Comparison of ENCODE assay signal across 17 cellular contexts in genomic region chr16:68764866-68765265, GRCh38. TPM values are rescaled to one million over a fixed set of nuclear protein-coding genes. Genes with fewer than 3 reads are reported as not detected.
DNase-seq lines count a peak whose midpoint lies in the region; ATAC-seq and TF ChIP-seq lines count a peak whose summit lies in the region.
"Had no signal": no experiment of that assay in that cellular context is flagged by ENCODE, and none has a peak within 500 bp of the region (broad histone marks: within the 10 kb centered on the region; RNA-seq: fewer than 3 reads in every experiment).

No MANE protein-coding gene starts in this region.

- intact Hi-C loops in esophagus muscularis mucosa (cut with DNase I) = no loop called here

- no peaks in the 10 kb centered on the region for H3K27me3 ChIP-seq in OCI-LY3 (ENCODE audit: low read depth, low read length)
- peaks cover 0 to 18% (median 0%) of the 10 kb centered on the region in 4 donors for H3K27me3 ChIP-seq in esophagus muscularis mucosa
- H3K27me3 ChIP-seq: ascending aorta, uterus had no signal

- peaks cover 2% of the 10 kb centered on the region for H3K27me3 Mint-ChIP-seq in activated naive CD8-positive, alpha-beta T cell
- peaks cover 5% of the 10 kb centered on the region for H3K27me3 Mint-ChIP-seq in activated naive CD8-positive, alpha-beta T cell treated with anti-CD3 and anti-CD28 coated beads for 36 hours
- H3K27me3 Mint-ChIP-seq in brain = peaks cover 2% of the 10 kb centered on the region

- 74% methylated on average over 8 of the region's 8 CpGs for WGBS in esophagus muscularis mucosa

- no peaks in the 10 kb centered on the region; the same call in 1 of the 2 replicates for H3K79me2 ChIP-seq in OCI-LY3 (ENCODE audit: low read length)

- H3K36me3 Mint-ChIP-seq in activated naive CD8-positive, alpha-beta T cell = no peaks in the 10 kb centered on the region
- H3K36me3 Mint-ChIP-seq in activated naive CD8-positive, alpha-beta T cell treated with anti-CD3 and anti-CD28 coated beads for 36 hours = no peaks in the 10 kb centered on the region
- H3K36me3 Mint-ChIP-seq in brain = no peaks in the 10 kb centered on the region
- peaks cover 4% of the 10 kb centered on the region for H3K36me3 Mint-ChIP-seq in stimulated activated effector memory CD8-positive, alpha-beta T cell treated with anti-CD3 and anti-CD28 coated beads, Interleukin-12 subunit alpha, Interleukin-12 subunit beta, amount 100 ng/mL, for 72 hours

- TF ChIP-seq EP300 in esophagus muscularis mucosa (IDR thresholded peaks at IDR 0.05) = no peak

- peak overlapping the region; percentile 75 for H3K9ac ChIP-seq in OCI-LY3 (ENCODE audit: low read length)

- DNase-seq in activated naive CD8-positive, alpha-beta T cell treated with anti-CD3 and anti-CD28 coated beads for 36 hours = no peak
- no peak for DNase-seq in stimulated activated effector memory CD8-positive, alpha-beta T cell treated with anti-CD3 and anti-CD28 coated beads, Interleukin-12 subunit alpha, Interleukin-12 subunit beta, amount 100 ng/mL, for 72 hours (ENCODE audit: low spot score in 2 of 2)
- DNase-seq in esophagus muscularis mucosa (ENCODE audit: extremely low spot score) (no peak), foreskin melanocyte (no peak), kidney glomerular epithelial cell (lab: John Stamatoyannopoulos, UW) (no peak)
- DNase-seq: effector CD4-positive, alpha-beta T cell; foreskin fibroblast; NCI-H1105; NCI-H510A treated with DMSO at 0.1 percent for 48 hours; uterus had no signal

- peak overlapping the region; percentile 90 for H3K4me2 ChIP-seq in OCI-LY3 (ENCODE audit: low read length)
- H3K4me2 ChIP-seq: smooth muscle cell had no signal

- H3K9me3 Mint-ChIP-seq in activated naive CD8-positive, alpha-beta T cell (ENCODE audit: low read depth) = no peaks in the 10 kb centered on the region
- no peaks in the 10 kb centered on the region for H3K9me3 Mint-ChIP-seq in activated naive CD8-positive, alpha-beta T cell treated with anti-CD3 and anti-CD28 coated beads for 36 hours
- H3K9me3 Mint-ChIP-seq in brain = no peaks in the 10 kb centered on the region
- no peaks in the 10 kb centered on the region for H3K9me3 Mint-ChIP-seq in stimulated activated effector memory CD8-positive, alpha-beta T cell treated with anti-CD3 and anti-CD28 coated beads, Interleukin-12 subunit alpha, Interleukin-12 subunit beta, amount 100 ng/mL, for 72 hours

- H3K4me3 ChIP-seq in OCI-LY3 (ENCODE audit: low read length) (peak overlapping the region; percentile 67), esophagus muscularis mucosa (no peak overlapping the region)
- H3K4me3 ChIP-seq: ascending aorta, smooth muscle cell, uterus had no signal

- peak; percentile 43 for ATAC-seq in stimulated activated effector memory CD8-positive, alpha-beta T cell treated with anti-CD3 and anti-CD28 coated beads, Interleukin-12 subunit alpha, Interleukin-12 subunit beta, amount 100 ng/mL, for 72 hours

- no peak for TF ChIP-seq POLR2A in esophagus muscularis mucosa (IDR thresholded peaks at IDR 0.05; ENCODE audit: low read depth)

- peak overlapping the region; percentile 66 for H3K27ac Mint-ChIP-seq in activated naive CD8-positive, alpha-beta T cell
- no peak overlapping the region for H3K27ac Mint-ChIP-seq in activated naive CD8-positive, alpha-beta T cell treated with anti-CD3 and anti-CD28 coated beads for 36 hours
- H3K27ac Mint-ChIP-seq in brain = peak overlapping the region in 4 of 5 experiments; percentile 7 to 66 (median 34)
- H3K27ac Mint-ChIP-seq in stimulated activated effector memory CD8-positive, alpha-beta T cell treated with anti-CD3 and anti-CD28 coated beads, Interleukin-12 subunit alpha, Interleukin-12 subunit beta, amount 100 ng/mL, for 72 hours = no peak overlapping the region

- H3K9me3 ChIP-seq in OCI-LY3 (ENCODE audit: insufficient read depth, low read length) (no peaks in the 10 kb centered on the region), esophagus muscularis mucosa (no peaks in the 10 kb centered on the region)
- H3K9me3 ChIP-seq: ascending aorta, uterus had no signal

- peaks cover 79% of the 10 kb centered on the region for H3K4me1 ChIP-seq in OCI-LY3 (ENCODE audit: low read length)
- no peaks in the 10 kb centered on the region for H3K4me1 ChIP-seq in esophagus muscularis mucosa
- H3K4me1 ChIP-seq: ascending aorta, uterus had no signal

- peak overlapping the region; percentile 32 for H3K4me3 Mint-ChIP-seq in activated naive CD8-positive, alpha-beta T cell
- no peak overlapping the region for H3K4me3 Mint-ChIP-seq in activated naive CD8-positive, alpha-beta T cell treated with anti-CD3 and anti-CD28 coated beads for 36 hours
- H3K4me3 Mint-ChIP-seq in brain = no peak overlapping the region
- H3K4me3 Mint-ChIP-seq in stimulated activated effector memory CD8-positive, alpha-beta T cell treated with anti-CD3 and anti-CD28 coated beads, Interleukin-12 subunit alpha, Interleukin-12 subunit beta, amount 100 ng/mL, for 72 hours = no peak overlapping the region

- H3K36me3 ChIP-seq in OCI-LY3 (replicated peaks; ENCODE audit: low read depth, low read length) (no peaks in the 10 kb centered on the region), esophagus muscularis mucosa (no peaks in the 10 kb centered on the region)
- H3K36me3 ChIP-seq: ascending aorta, uterus had no signal

- peaks cover 20% of the 10 kb centered on the region for H3K4me1 Mint-ChIP-seq in activated naive CD8-positive, alpha-beta T cell (ENCODE audit: low read depth)
- H3K4me1 Mint-ChIP-seq in activated naive CD8-positive, alpha-beta T cell treated with anti-CD3 and anti-CD28 coated beads for 36 hours = peaks cover 19% of the 10 kb centered on the region
- H3K4me1 Mint-ChIP-seq in brain = peaks cover 31% of the 10 kb centered on the region
- peaks cover 22% of the 10 kb centered on the region for H3K4me1 Mint-ChIP-seq in stimulated activated effector memory CD8-positive, alpha-beta T cell treated with anti-CD3 and anti-CD28 coated beads, Interleukin-12 subunit alpha, Interleukin-12 subunit beta, amount 100 ng/mL, for 72 hours

- H3K27ac ChIP-seq in OCI-LY3 (ENCODE audit: low read length) = peak overlapping the region; percentile 92
- H3K27ac ChIP-seq in esophagus muscularis mucosa (replicated peaks in 1 of 4) = no peak overlapping the region
- H3K27ac ChIP-seq: ascending aorta, RWPE1, uterus had no signal

- H4K20me1 ChIP-seq in OCI-LY3 (ENCODE audit: insufficient read depth, low read length) = no peaks in the 10 kb centered on the region

- H2AFZ ChIP-seq in OCI-LY3 (ENCODE audit: low read depth, low read length) = peak overlapping the region; percentile 64

- TF ChIP-seq CTCF in OCI-LY3 (IDR thresholded peaks at IDR 0.05; ENCODE audit: low read depth, low read length) = no peak
- no peak for TF ChIP-seq CTCF in brain (conservative IDR thresholded peaks at IDR 0.05)
- no peak for TF ChIP-seq CTCF in esophagus muscularis mucosa (IDR thresholded peaks at IDR 0.05)

RNA-seq across cellular contexts. Expression of gene CDH1, which starts 27.8 kb away (rescaled TPM):
- total RNA-seq in activated naive CD8-positive, alpha-beta T cell treated with anti-CD3 and anti-CD28 coated beads for 36 hours = under 1 TPM; 0.16 to 0.21 TPM
- polyA plus RNA-seq in brain (ENCODE audit: insufficient read depth, low read depth, low replicate concordance) = 148 TPM
- under 1 TPM; 0.17 to 0.83 (median 0.51) TPM for total RNA-seq in esophagus muscularis mucosa
- total RNA-seq: ascending aorta, osteocyte had no signal

Comparison
In these comparisons a context has a peak if more than half of its experiments do, and no peak if none do; other contexts are left out.
1. H3K27ac Mint-ChIP-seq: peak in activated naive CD8-positive, alpha-beta T cell (single experiment) and brain (4 of 5); none in activated naive CD8-positive, alpha-beta T cell treated with anti-CD3 and anti-CD28 coated beads for 36 hours (single experiment) and stimulated activated effector memory CD8-positive, alpha-beta T cell treated with anti-CD3 and anti-CD28 coated beads, Interleukin-12 subunit alpha, Interleukin-12 subunit beta, amount 100 ng/mL, for 72 hours (single experiment).